In the genomic region with DNA sequence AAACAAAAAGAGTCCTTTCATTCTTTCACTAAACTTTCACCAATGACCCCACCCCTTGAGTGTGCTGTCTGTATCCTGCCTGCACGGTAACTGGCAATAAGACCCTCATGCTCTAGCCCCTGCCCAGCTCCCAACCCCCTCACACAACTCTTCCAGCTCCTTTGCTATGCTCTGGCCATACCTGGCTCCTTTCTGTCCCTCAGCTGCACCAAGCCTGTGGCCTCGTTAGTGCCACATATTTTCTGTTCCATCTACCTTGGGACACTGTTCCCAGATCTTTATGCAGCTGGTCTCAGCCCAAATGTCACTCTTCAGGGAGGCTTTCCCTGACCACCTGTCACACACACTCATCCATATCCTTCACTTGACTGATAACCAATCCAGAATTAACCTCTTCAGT, we compare ENCODE assay signal across 26 cellular contexts. TPM values are rescaled to one million over a fixed set of nuclear protein-coding genes. Genes with fewer than 3 reads are reported as not detected.
A peak's percentile ranks its signal among the peaks of the same experiment; 100 is the strongest.
DNase-seq lines count a peak whose midpoint lies in the region; ATAC-seq and TF ChIP-seq lines count a peak whose summit lies in the region.
"Had no signal": no experiment of that assay in that cellular context is flagged by ENCODE, and none has a peak within 500 bp of the region (broad histone marks: within the 10 kb centered on the region; RNA-seq: fewer than 3 reads in every experiment).

No MANE protein-coding gene starts in this region.

- H3K4me3 ChIP-seq in CD4-positive, alpha-beta memory T cell (ENCODE audit: low read length in 2 of 2) = no peak overlapping the region
- H3K4me3 ChIP-seq in endodermal cell (ENCODE audit: low read length) = no peak overlapping the region
- H3K4me3 ChIP-seq: GM23248, K562, MG63 had no signal

- H3K9me3 ChIP-seq in CD4-positive, alpha-beta memory T cell (ENCODE audit: control insufficient read depth in 1 of 2, low read length in 2 of 2) = no peaks in the 10 kb centered on the region
- no peaks in the 10 kb centered on the region for H3K9me3 ChIP-seq in endodermal cell (ENCODE audit: control insufficient read depth, low read length)
- H3K9me3 ChIP-seq: MG63 had no signal

- H3K4me1 Mint-ChIP-seq in activated naive CD4-positive, alpha-beta T cell treated with anti-CD3 and anti-CD28 coated beads, Interleukin-2, amount 10 ng/mL, durations not matched to agents 7 days and 5 days = peaks cover under 1% of the 10 kb centered on the region
- H3K4me1 Mint-ChIP-seq in IgD-negative memory B cell = peaks cover 13 to 20% (median 18%) of the 10 kb centered on the region in 3 donors
- peaks cover 31% of the 10 kb centered on the region for H3K4me1 Mint-ChIP-seq in memory B cell
- H3K4me1 Mint-ChIP-seq in type B pancreatic cell (ENCODE audit: unreplicated experiment) = no peaks in the 10 kb centered on the region
- peaks cover 6 to 34% (median 9%) of the 10 kb centered on the region in 4 donors for H3K4me1 Mint-ChIP-seq in naive thymus-derived CD8-positive, alpha-beta T cell
- H3K4me1 Mint-ChIP-seq in CD4-positive, alpha-beta memory T cell = peaks cover 2 to 11% (median 6%) of the 10 kb centered on the region in 4 donors
- no peaks in the 10 kb centered on the region for H3K4me1 Mint-ChIP-seq in endodermal cell

- peak overlapping the region; percentile 23 to 40 for H3K27ac Mint-ChIP-seq in activated naive CD4-positive, alpha-beta T cell treated with anti-CD3 and anti-CD28 coated beads, Interleukin-2, amount 50 U/mL, for 72 hours
- no peak overlapping the region for H3K27ac Mint-ChIP-seq in activated naive CD4-positive, alpha-beta T cell treated with anti-CD3 and anti-CD28 coated beads, Interleukin-2, amount 10 ng/mL, durations not matched to agents 7 days and 5 days
- peak overlapping the region in 2 of 3 donors; percentile 60 to 85 for H3K27ac Mint-ChIP-seq in IgD-negative memory B cell
- H3K27ac Mint-ChIP-seq in memory B cell = peak overlapping the region; percentile 65
- H3K27ac Mint-ChIP-seq in type B pancreatic cell = no peak overlapping the region
- peak overlapping the region in 3 of 10 donors; percentile 4 to 32 (median 31) for H3K27ac Mint-ChIP-seq in naive thymus-derived CD8-positive, alpha-beta T cell
- peak overlapping the region in 2 of 7 donors; percentile 65 to 75 for H3K27ac Mint-ChIP-seq in CD4-positive, alpha-beta memory T cell
- no peak overlapping the region for H3K27ac Mint-ChIP-seq in endodermal cell
- H3K27ac Mint-ChIP-seq: HFFc6 had no signal

- H3K9me3 Mint-ChIP-seq in activated naive CD4-positive, alpha-beta T cell treated with anti-CD3 and anti-CD28 coated beads, Interleukin-2, amount 50 U/mL, for 72 hours = peaks cover 0 to 9% of the 10 kb centered on the region in 2 donors
- H3K9me3 Mint-ChIP-seq in activated naive CD4-positive, alpha-beta T cell treated with anti-CD3 and anti-CD28 coated beads, Interleukin-2, amount 10 ng/mL, durations not matched to agents 7 days and 5 days = peaks cover 7% of the 10 kb centered on the region
- H3K9me3 Mint-ChIP-seq in IgD-negative memory B cell (peaks cover 0 to 3% (median 0%) of the 10 kb centered on the region in 3 donors), memory B cell (peaks cover 2% of the 10 kb centered on the region), type B pancreatic cell (no peaks in the 10 kb centered on the region), endodermal cell (peaks cover 7% of the 10 kb centered on the region)
- H3K9me3 Mint-ChIP-seq in naive thymus-derived CD8-positive, alpha-beta T cell = peaks cover 0 to 13% (median 4%) of the 10 kb centered on the region in 9 donors
- peaks cover 0 to 9% (median 5%) of the 10 kb centered on the region in 8 donors for H3K9me3 Mint-ChIP-seq in CD4-positive, alpha-beta memory T cell

- peaks cover 6% of the 10 kb centered on the region for H3K4me1 ChIP-seq in CD4-positive, alpha-beta memory T cell (ENCODE audit: insufficient read depth, low read length)
- no peaks in the 10 kb centered on the region for H3K4me1 ChIP-seq in endodermal cell (ENCODE audit: control insufficient read depth, insufficient read depth, low read length)

- intact Hi-C loops in CD4-positive, alpha-beta memory T cell (cut with micrococcal nuclease) = loop anchor here (10.0 kb wide), 2 partner anchors 59 to 1879 kb away; no protein-coding TSS in a partner anchor

- no peak overlapping the region for H3K4me3 Mint-ChIP-seq in activated naive CD4-positive, alpha-beta T cell treated with anti-CD3 and anti-CD28 coated beads, Interleukin-2, amount 10 ng/mL, durations not matched to agents 7 days and 5 days
- H3K4me3 Mint-ChIP-seq in IgD-negative memory B cell = peak overlapping the region in 2 of 4 donors; percentile 11 to 83
- H3K4me3 Mint-ChIP-seq in memory B cell = peak overlapping the region; percentile 43
- H3K4me3 Mint-ChIP-seq in type B pancreatic cell = no peak overlapping the region
- peak overlapping the region in 1 of 10 donors; percentile 2 for H3K4me3 Mint-ChIP-seq in naive thymus-derived CD8-positive, alpha-beta T cell
- no peak overlapping the region for H3K4me3 Mint-ChIP-seq in CD4-positive, alpha-beta memory T cell
- H3K4me3 Mint-ChIP-seq in endodermal cell = no peak overlapping the region
- H3K4me3 Mint-ChIP-seq: CD8-positive, alpha-beta memory T cell; H9; HFFc6 had no signal

- no peaks in the 10 kb centered on the region for H3K36me3 ChIP-seq in CD4-positive, alpha-beta memory T cell (ENCODE audit: insufficient read depth, low read length)
- no peaks in the 10 kb centered on the region for H3K36me3 ChIP-seq in endodermal cell (ENCODE audit: control insufficient read depth, insufficient read depth, low read length)
- H3K36me3 ChIP-seq: MG63 had no signal

- CTCF ChIA-PET in activated naive CD4-positive, alpha-beta T cell treated with anti-CD3 and anti-CD28 coated beads, Interleukin-2, amount 10 ng/mL, durations not matched to agents 7 days and 5 days (lab: Charles Lee) = no interaction called here
- CTCF ChIA-PET in CD4-positive, alpha-beta memory T cell (lab: Charles Lee; ENCODE audit: partially characterized antibody) = no interaction called here

- H3K27ac ChIP-seq in CD4-positive, alpha-beta memory T cell (ENCODE audit: low read depth, low read length) = no peak overlapping the region
- H3K27ac ChIP-seq in endodermal cell (ENCODE audit: low read depth, low read length) = no peak overlapping the region
- H3K27ac ChIP-seq: GM23248, RWPE1 had no signal

- H3K27me3 ChIP-seq in CD4-positive, alpha-beta memory T cell (ENCODE audit: insufficient read depth, low read length) = no peaks in the 10 kb centered on the region
- peaks cover 5% of the 10 kb centered on the region for H3K27me3 ChIP-seq in endodermal cell (ENCODE audit: control insufficient read depth, insufficient read depth, low read length, poor library complexity, severe bottlenecking)
- H3K27me3 ChIP-seq: MG63 had no signal

- ATAC-seq in activated naive CD4-positive, alpha-beta T cell treated with anti-CD3 and anti-CD28 coated beads, Interleukin-2, amount 50 U/mL, for 72 hours = no peak
- no peak for ATAC-seq in memory B cell (ENCODE audit: low read depth)
- no peak for ATAC-seq in naive thymus-derived CD8-positive, alpha-beta T cell
- ATAC-seq: K562 had no signal

- POLR2A ChIA-PET in naive thymus-derived CD8-positive, alpha-beta T cell (lab: Charles Lee) = no interaction called here
- POLR2A ChIA-PET in CD4-positive, alpha-beta memory T cell (lab: Charles Lee; ENCODE audit: partially characterized antibody) = no interaction called here

- no peak overlapping the region for H3K9ac ChIP-seq in endodermal cell (ENCODE audit: extremely low read depth, low read length, poor library complexity, severe bottlenecking)
- H3K9ac ChIP-seq: GM23248 had no signal

- H3K27me3 Mint-ChIP-seq in activated naive CD4-positive, alpha-beta T cell treated with anti-CD3 and anti-CD28 coated beads, Interleukin-2, amount 10 ng/mL, durations not matched to agents 7 days and 5 days = peaks cover 51% of the 10 kb centered on the region
- H3K27me3 Mint-ChIP-seq in IgD-negative memory B cell (peaks cover 1% of the 10 kb centered on the region), memory B cell (peaks cover 1% of the 10 kb centered on the region), type B pancreatic cell (peaks cover 23% of the 10 kb centered on the region), endodermal cell (ENCODE audit: insufficient read depth) (peaks cover 32% of the 10 kb centered on the region)
- H3K27me3 Mint-ChIP-seq in naive thymus-derived CD8-positive, alpha-beta T cell = peaks cover 0 to 6% (median 1%) of the 10 kb centered on the region in 5 donors
- peaks cover 6 to 10% of the 10 kb centered on the region in 2 donors for H3K27me3 Mint-ChIP-seq in CD4-positive, alpha-beta memory T cell

- H3K36me3 Mint-ChIP-seq in activated naive CD4-positive, alpha-beta T cell treated with anti-CD3 and anti-CD28 coated beads, Interleukin-2, amount 50 U/mL, for 72 hours = peaks cover 0 to 8% of the 10 kb centered on the region in 2 donors
- no peaks in the 10 kb centered on the region for H3K36me3 Mint-ChIP-seq in activated naive CD4-positive, alpha-beta T cell treated with anti-CD3 and anti-CD28 coated beads, Interleukin-2, amount 10 ng/mL, durations not matched to agents 7 days and 5 days
- H3K36me3 Mint-ChIP-seq in IgD-negative memory B cell (no peaks in the 10 kb centered on the region), memory B cell (no peaks in the 10 kb centered on the region), type B pancreatic cell (no peaks in the 10 kb centered on the region), endodermal cell (ENCODE audit: low read depth) (no peaks in the 10 kb centered on the region)
- peaks cover 0 to 9% (median 7%) of the 10 kb centered on the region in 3 donors for H3K36me3 Mint-ChIP-seq in naive thymus-derived CD8-positive, alpha-beta T cell
- no peaks in the 10 kb centered on the region for H3K36me3 Mint-ChIP-seq in CD4-positive, alpha-beta memory T cell
- H3K36me3 Mint-ChIP-seq: CD8-positive, alpha-beta memory T cell had no signal

- TF ChIP-seq CTCF in type B pancreatic cell (conservative IDR thresholded peaks at IDR 0.05) (no peak), endodermal cell (conservative IDR thresholded peaks at IDR 0.05) (no peak)

- no peak for DNase-seq in activated naive CD4-positive, alpha-beta T cell treated with anti-CD3 and anti-CD28 coated beads, Interleukin-2, amount 50 U/mL, for 72 hours (ENCODE audit: low spot score in 2 of 2)
- no peak for DNase-seq in activated naive CD4-positive, alpha-beta T cell treated with anti-CD3 and anti-CD28 coated beads, Interleukin-2, amount 10 ng/mL, durations not matched to agents 7 days and 5 days
- DNase-seq in memory B cell (ENCODE audit: low spot score in 2 of 2) (no peak), type B pancreatic cell (ENCODE audit: extremely low spot score, unreplicated experiment) (peak; percentile 24), endodermal cell (no peak)
- DNase-seq in naive thymus-derived CD8-positive, alpha-beta T cell = no peak
- DNase-seq in CD4-positive, alpha-beta memory T cell = no peak
- DNase-seq: Calu3; CD8-positive, alpha-beta memory T cell; GDM1; GM23248; H9; HFFc6; MG63; NCI-H1417; NCI-H1694 treated with DMSO at 0.1 percent for 48 hours; NCI-H2081 treated with DMSO at 0.1 percent for 48 hours; NCI-H2171 treated with DMSO at 0.1 percent for 48 hours; NCI-H526 treated with DMSO at 0.1 percent for 48 hours; SHP77 treated with DMSO at 0.1 percent for 48 hours had no signal

- 73 to 88% methylated on average over 1 to 2 of the region's 2 CpGs for WGBS in endodermal cell (ENCODE audit: insufficient coverage in 1 of 2, insufficient read length in 1 of 2), 2 experiments

RNA-seq across cellular contexts. Expression of a gene that starts 47.3 kb away (rescaled TPM):
- not detected for total RNA-seq in activated naive CD4-positive, alpha-beta T cell treated with anti-CD3 and anti-CD28 coated beads, Interleukin-2, amount 50 U/mL, for 72 hours
- polyA plus RNA-seq in IgD-negative memory B cell = not detected
- total RNA-seq in type B pancreatic cell (ENCODE audit: low replicate concordance) = 0.43 TPM in 1 of 2 replicates, not detected in the other
- not detected for total RNA-seq in naive thymus-derived CD8-positive, alpha-beta T cell
- polyA plus RNA-seq in naive thymus-derived CD8-positive, alpha-beta T cell = not detected
- total RNA-seq in CD4-positive, alpha-beta memory T cell = not detected
- not detected for polyA plus RNA-seq in CD4-positive, alpha-beta memory T cell
- not detected for total RNA-seq in endodermal cell
- polyA plus RNA-seq in endodermal cell (2013, experiment 1 of 2) = not detected
- polyA plus RNA-seq in endodermal cell (2013, experiment 2 of 2) = not detected
- total RNA-seq: A673; Calu3; CD8-positive, alpha-beta memory T cell; GM23248; H9; HFFc6; K562; LHCN-M2 had no signal
- polyA plus RNA-seq: BJ; CD8-positive, alpha-beta memory T cell; GM23248; K562 had no signal

Comparison
In these comparisons a context has a peak if more than half of its experiments do, and no peak if none do; other contexts are left out.
1. H3K27ac Mint-ChIP-seq: peak in activated naive CD4-positive, alpha-beta T cell treated with anti-CD3 and anti-CD28 coated beads, Interleukin-2, amount 50 U/mL, for 72 hours (2 of 2), IgD-negative memory B cell (2 of 3) and memory B cell (single experiment); none in activated naive CD4-positive, alpha-beta T cell treated with anti-CD3 and anti-CD28 coated beads, Interleukin-2, amount 10 ng/mL, durations not matched to agents 7 days and 5 days (single experiment), type B pancreatic cell (single experiment) and endodermal cell (single experiment).